2 cellular contexts compared by ENCODE assay signal in genomic region chr2:144333144-144333555, GRCh38.
TF ChIP-seq lines count a peak whose summit lies in the region.

No MANE protein-coding gene starts in this region.

TF ChIP-seq in GM23338, 12 proteins besides CTCF, POLR2A, EP300 and RAD21 (continued from another document):
- TF ChIP-seq ETS1 (IDR thresholded peaks at IDR 0.05) (no peak), STAT1 (IDR thresholded peaks at IDR 0.05; ENCODE audit: unreplicated experiment) (no peak), EZH2phosphoT487 (IDR thresholded peaks at IDR 0.05; ENCODE audit: unreplicated experiment) (no peak), ZNF462 (CRISPR knock-in tag; IDR thresholded peaks at IDR 0.05) (no peak), JUNB (IDR thresholded peaks at IDR 0.05; ENCODE audit: unreplicated experiment) (no peak)

TF ChIP-seq in WTC11, 78 proteins besides CTCF, POLR2A, EP300 and RAD21 (continued from another document):
- TF ChIP-seq ATF6 (CRISPR knock-in tag; IDR thresholded peaks at IDR 0.05), result no peak
- TF ChIP-seq ZNF425 (CRISPR knock-in tag; conservative IDR thresholded peaks at IDR 0.05), result no peak
- no peak for TF ChIP-seq ZNF232 (CRISPR knock-in tag; IDR thresholded peaks at IDR 0.05)
